ENCODE assay signal across 8 cellular contexts in the genomic region with DNA sequence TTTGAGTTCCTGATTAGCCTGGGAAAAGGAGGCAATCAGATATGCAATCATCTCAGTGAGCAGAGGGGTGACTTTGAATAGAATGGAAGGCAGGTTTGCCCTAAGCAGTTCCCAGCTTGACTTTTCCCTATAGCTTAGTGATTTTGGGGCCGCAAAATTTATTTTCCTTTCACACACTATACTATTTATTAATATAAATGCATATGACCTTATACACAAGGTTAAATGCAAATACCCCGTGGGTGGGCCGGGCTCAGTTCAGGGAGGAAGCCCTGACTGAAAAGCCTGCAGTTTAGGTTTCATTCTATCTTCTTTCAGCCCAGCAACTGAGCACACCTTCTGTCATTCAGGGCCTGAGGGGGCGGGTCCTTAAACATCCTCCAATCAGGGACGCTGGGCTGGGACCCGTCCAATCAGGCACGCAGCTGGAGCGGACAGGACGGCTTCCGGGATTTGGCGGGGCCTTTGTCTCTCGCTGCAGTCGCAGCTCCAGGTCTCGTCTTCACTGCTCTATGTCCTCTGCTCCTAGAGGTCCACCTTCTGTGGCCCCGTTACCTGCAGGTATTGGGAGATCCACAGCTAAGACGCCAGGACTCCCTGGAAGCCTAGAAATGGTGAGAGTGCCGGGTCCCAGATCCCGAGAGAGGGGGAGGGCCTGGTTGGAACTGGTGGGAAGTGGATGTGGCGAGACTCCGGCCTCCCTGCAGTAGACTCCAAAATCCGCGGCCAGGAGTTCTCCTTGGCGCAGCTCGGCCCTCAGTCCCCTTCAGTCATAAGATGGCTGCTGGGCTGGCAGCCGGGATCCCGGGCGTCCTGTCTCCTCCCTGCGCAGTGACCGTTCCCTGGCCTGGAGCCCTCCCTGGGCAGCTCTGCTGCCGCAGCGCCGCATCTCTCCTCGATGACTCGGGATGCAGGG. TPM values are rescaled to one million over a fixed set of nuclear protein-coding genes. Genes with fewer than 3 reads are reported as not detected.
A peak's percentile ranks its signal among the peaks of the same experiment; 100 is the strongest.
DNase-seq lines count a peak whose midpoint lies in the region; ATAC-seq and TF ChIP-seq lines count a peak whose summit lies in the region.

Gene ZNF273, plus strand, starts transcription at position 468 of the 916 bp plus-strand sequence. Its CDS starts 45 bp downstream, at position 513.

- H3K9me2 ChIP-seq in PC-3 (replicated peaks; ENCODE audit: low read length) = no peaks in the 10 kb centered on the region

- peak within 1 kb of the TSS; percentile 73 for H2AFZ ChIP-seq in PC-3 (ENCODE audit: low read length)

- POLR2A ChIA-PET in PC-3 (lab: Charles Lee; ENCODE audit: unreplicated experiment) = interaction anchor here (0.6 kb wide), 1 partner anchor 14 kb away, joined by 3 read pairs; no protein-coding TSS in a partner anchor

- H3F3A ChIP-seq in PC-3 (ENCODE audit: low read length, unreplicated experiment) = no peaks in the 10 kb centered on the region

- under 1% methylated on average over 16 of the region's 34 CpGs for WGBS in esophagus muscularis mucosa

- intact Hi-C loops in PC-3 (cut with micrococcal nuclease) (loop anchor here (2.0 kb wide), 1 partner anchor 108 kb away; the partner anchor contains the start of gene ZNF138), esophagus muscularis mucosa (cut with DNase I) (no loop called here)

- H3K4me3 Mint-ChIP-seq in activated T-cell treated with anti-CD3 and anti-CD28 coated beads, Interleukin-2, amount 50 U/mL, for 24 hours = peak within 1 kb of the TSS; percentile 98

- peak; percentile 37 for TF ChIP-seq POLR2A in esophagus muscularis mucosa (IDR thresholded peaks at IDR 0.05; ENCODE audit: low read depth)

- H3K79me2 ChIP-seq in PC-3 (ENCODE audit: low read length) = peaks cover 50% of the 10 kb centered on the region

- H3K9me3 ChIP-seq in PC-3 (ENCODE audit: low read length) (no peaks in the 10 kb centered on the region), esophagus muscularis mucosa (no peaks in the 10 kb centered on the region)

- H3K27me3 ChIP-seq in PC-3 (ENCODE audit: low read length) = no peaks in the 10 kb centered on the region
- H3K27me3 ChIP-seq in esophagus muscularis mucosa = no peaks in the 10 kb centered on the region

- H3K36me3 Mint-ChIP-seq in activated T-cell treated with anti-CD3 and anti-CD28 coated beads, Interleukin-2, amount 50 U/mL, for 24 hours (ENCODE audit: low read depth) = peaks cover 42% of the 10 kb centered on the region

- DNase-seq in DMS53 (lab: John Stamatoyannopoulos, UW) = peak; percentile 98
- peak; percentile 95 for DNase-seq in Jurkat, Clone E6-1 (ENCODE audit: low read depth, low spot score)
- DNase-seq in PC-3 = peak; percentile 87
- DNase-seq in activated T-cell treated with anti-CD3 and anti-CD28 coated beads, Interleukin-2, amount 50 U/mL, for 24 hours = peak; percentile 90
- peak; percentile 98 for DNase-seq in esophagus muscularis mucosa (ENCODE audit: extremely low spot score)
- DNase-seq in myocyte (ENCODE audit: low read depth) = peak; percentile 94
- DNase-seq in stimulated activated CD8-positive, alpha-beta memory T cell treated with anti-CD3 and anti-CD28 coated beads, Interleukin-7, amount 100 ng/mL, for 4 hours (ENCODE audit: low read depth in 2 of 2) = peak; percentile 83 to 86

- peak within 1 kb of the TSS; percentile 80 for H3K9ac ChIP-seq in PC-3 (ENCODE audit: low read length)

- peak within 1 kb of the TSS; percentile 95 for H3K27ac Mint-ChIP-seq in activated T-cell treated with anti-CD3 and anti-CD28 coated beads, Interleukin-2, amount 50 U/mL, for 24 hours

- no peak for TF ChIP-seq CTCF in PC-3 (conservative IDR thresholded peaks at IDR 0.05; ENCODE audit: low read depth, low read length)
- TF ChIP-seq CTCF in esophagus muscularis mucosa (IDR thresholded peaks at IDR 0.05) = no peak

- peak within 1 kb of the TSS; percentile 94 for H3K4me2 ChIP-seq in PC-3 (ENCODE audit: low read length)

- H3K36me3 ChIP-seq in PC-3 (ENCODE audit: low read depth, low read length) (peaks cover 8% of the 10 kb centered on the region; the same call in 1 of the 2 replicates), esophagus muscularis mucosa (no peaks in the 10 kb centered on the region)

- BruUV-seq in PC-3 (replicated peaks; lab: Mats Ljungman, UMichigan) = TSS peak; percentile 60

- peak within 1 kb of the TSS; percentile 90 for H3K4me3 ChIP-seq in Jurkat, Clone E6-1 (ENCODE audit: low read length)
- H3K4me3 ChIP-seq in PC-3 (ENCODE audit: low read length) (peak within 1 kb of the TSS; percentile 77), esophagus muscularis mucosa (peak within 1 kb of the TSS; percentile 76 to 92 (median 78))

- peak; percentile 100 for ATAC-seq in GM21717 (IDR thresholded peaks at IDR 0.05; ENCODE audit: unreplicated experiment)
- ATAC-seq in PC-3 = peak; percentile 99

- no peaks in the 10 kb centered on the region for H3K27me3 Mint-ChIP-seq in activated T-cell treated with anti-CD3 and anti-CD28 coated beads, Interleukin-2, amount 50 U/mL, for 24 hours

- peaks cover 10% of the 10 kb centered on the region; the same call in 1 of the 2 replicates for H3K4me1 ChIP-seq in PC-3 (ENCODE audit: insufficient read depth, low read length)
- peaks cover 9 to 23% (median 19%) of the 10 kb centered on the region in 4 donors for H3K4me1 ChIP-seq in esophagus muscularis mucosa

- H3K9me3 Mint-ChIP-seq in activated T-cell treated with anti-CD3 and anti-CD28 coated beads, Interleukin-2, amount 50 U/mL, for 24 hours = no peaks in the 10 kb centered on the region

- CTCF ChIA-PET in PC-3 (lab: Charles Lee) = no interaction called here

- H3K27ac ChIP-seq in PC-3 (ENCODE audit: low read length) (0 out of 2 replicates have a peak within 1 kb of the TSS, but pooled peaks have one; percentile 5), esophagus muscularis mucosa (replicated peaks in 1 of 4) (peak within 1 kb of the TSS; percentile 74 to 90 (median 78))

- H3K4me1 Mint-ChIP-seq in activated T-cell treated with anti-CD3 and anti-CD28 coated beads, Interleukin-2, amount 50 U/mL, for 24 hours (ENCODE audit: low read depth) = peaks cover 45% of the 10 kb centered on the region

- no peaks in the 10 kb centered on the region for H4K20me1 ChIP-seq in PC-3 (ENCODE audit: low read length)

- no peak for TF ChIP-seq EP300 in esophagus muscularis mucosa (IDR thresholded peaks at IDR 0.05)

RNA-seq across cellular contexts. Expression of gene ZNF273, which starts in this region (rescaled TPM):
- 10.9 TPM for polyA plus RNA-seq in Jurkat, Clone E6-1 (2012; ENCODE audit: insufficient read depth, insufficient read length)
- total RNA-seq in PC-3 (2014; rRNA removed) (5.7 and 7.6 TPM in 2 replicates), esophagus muscularis mucosa (1 to 10 TPM; 2.7 to 8.3 (median 3.4) TPM), myocyte (3.9 and 5.1 TPM in 2 replicates)
- polyA plus RNA-seq in myocyte (2012) = 1.5 TPM

Comparison
In these comparisons a context has a peak if more than half of its experiments do, and no peak if none do; other contexts are left out.
1. Peak in every context shown above with its lines: DNase-seq, ATAC-seq, H3K4me3 ChIP-seq and H3K27ac ChIP-seq.